Comparison of ENCODE assay signal across 8 cellular contexts in genomic region chr4:152293527-152293926, GRCh38.
"Had no signal": no experiment of that assay in that cellular context is flagged by ENCODE, and none has a peak within 500 bp of the region (broad histone marks: within the 10 kb centered on the region; RNA-seq: fewer than 3 reads in every experiment).

No MANE protein-coding gene starts in this region.

- H3K9me3 Mint-ChIP-seq: HFFc6 had no signal

- H3K9me3 ChIP-seq: HAP-1 had no signal

- H3K4me3 ChIP-seq: HAP-1, K562 had no signal

- H3K4me1 ChIP-seq: HAP-1 had no signal

- ATAC-seq: HCT116, K562 had no signal

- DNase-seq: GOT3, H7, HFFc6, IMR-90 had no signal

- H3K36me3 ChIP-seq: HAP-1 had no signal

- H3K27ac Mint-ChIP-seq: HFFc6 had no signal

- H3K4me3 Mint-ChIP-seq: HFFc6 had no signal

- FAIRE-seq: HTR-8/SVneo, K562 had no signal
